Comparison of ENCODE assay signal across 9 cellular contexts in the genomic region with DNA sequence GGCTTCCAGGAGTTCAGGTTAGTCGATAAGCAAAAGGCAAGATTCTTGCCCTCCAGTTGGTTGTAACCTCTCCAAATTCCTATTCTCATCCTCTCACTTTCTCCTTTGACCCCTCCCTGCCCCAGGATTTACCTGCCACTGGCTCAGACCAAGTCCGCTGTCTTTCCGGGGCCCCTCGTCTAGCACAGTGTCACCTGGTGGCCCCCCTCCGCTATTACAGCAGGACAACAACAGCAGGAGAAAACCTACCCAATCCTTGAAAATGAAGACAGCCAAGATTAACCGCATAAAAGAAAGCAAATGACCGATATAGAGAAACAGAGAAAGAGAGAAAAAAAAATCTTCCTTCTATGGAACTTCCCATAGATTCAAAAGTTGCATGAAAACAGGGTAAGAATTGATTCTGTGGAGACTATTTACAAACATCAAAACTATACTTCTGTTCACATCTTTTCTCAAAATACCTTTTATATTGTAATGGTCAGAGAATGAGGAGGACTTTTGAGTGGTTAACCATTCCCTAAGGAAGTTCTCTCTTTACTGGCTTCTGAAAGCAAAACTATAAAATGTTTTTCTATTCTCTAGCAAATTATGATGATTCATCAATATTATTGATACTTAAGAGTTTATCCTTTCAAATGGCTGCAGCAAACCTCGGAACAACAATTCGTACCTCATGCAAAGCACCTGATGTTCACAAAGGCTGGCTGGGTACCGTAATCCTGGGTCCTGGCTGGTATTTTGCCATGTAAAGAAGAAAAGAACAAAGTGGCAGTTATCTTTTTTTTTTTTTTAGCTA.
DNase-seq lines count a peak whose midpoint lies in the region; ATAC-seq and TF ChIP-seq lines count a peak whose summit lies in the region.
"Had no signal": no experiment of that assay in that cellular context is flagged by ENCODE, and none has a peak within 500 bp of the region (broad histone marks: within the 10 kb centered on the region; RNA-seq: fewer than 3 reads in every experiment).

No MANE protein-coding gene starts in this region.

- peaks cover 30% of the 10 kb centered on the region for H3K27me3 Mint-ChIP-seq in nephron (ENCODE audit: low read depth)

- no peak overlapping the region for H3K4me3 ChIP-seq in adipocyte (ENCODE audit: low read length)

- no peak overlapping the region for H3K27ac Mint-ChIP-seq in nephron
- H3K27ac Mint-ChIP-seq: naive B cell had no signal

- peaks cover 11% of the 10 kb centered on the region for H3K9me3 Mint-ChIP-seq in nephron

- H3K36me3 ChIP-seq in adipocyte (ENCODE audit: control insufficient read depth, insufficient read depth, low read length, severe bottlenecking), result no peaks in the 10 kb centered on the region

- peak; percentile 21 to 65 (median 39) for TF ChIP-seq CTCF in nephron (IDR thresholded peaks at IDR 0.05; ENCODE audit: unreplicated experiment in 3 of 3)

- peaks cover 20% of the 10 kb centered on the region for H3K27me3 ChIP-seq in adipocyte (replicated peaks; ENCODE audit: control insufficient read depth, insufficient read depth, low read length)

- no peaks in the 10 kb centered on the region for H3K4me1 Mint-ChIP-seq in nephron
- H3K4me1 Mint-ChIP-seq: naive B cell had no signal

- ATAC-seq in HG03103 (IDR thresholded peaks at IDR 0.05; ENCODE audit: low read depth, unreplicated experiment), result peak; percentile 81
- no peak for ATAC-seq in GM21825 (IDR thresholded peaks at IDR 0.05; ENCODE audit: unreplicated experiment)

- H3K9ac ChIP-seq in adipocyte (ENCODE audit: low read length), result no peak overlapping the region

- DNase-seq in DMS53 (lab: John Stamatoyannopoulos, UW) (peak; percentile 15), DMS53 treated with DMSO at 0.1 percent for 48 hours (lab: John Stamatoyannopoulos, UW; ENCODE audit: unreplicated experiment) (no peak), adipocyte (ENCODE audit: low read depth) (peak; percentile 12), NCI-H1092 (lab: John Stamatoyannopoulos, UW) (no peak), T-helper 9 cell (no peak)
- DNase-seq: naive B cell had no signal

- peaks cover 13% of the 10 kb centered on the region for H3K9me3 ChIP-seq in adipocyte (ENCODE audit: control insufficient read depth, low read length)

- H3K4me1 ChIP-seq in adipocyte (ENCODE audit: control insufficient read depth, insufficient read depth, low read length), result no peaks in the 10 kb centered on the region

- H3K4me3 Mint-ChIP-seq in nephron, result no peak overlapping the region
- H3K4me3 Mint-ChIP-seq: naive B cell had no signal

- no peaks in the 10 kb centered on the region for H3K36me3 Mint-ChIP-seq in nephron (ENCODE audit: low read depth)
- H3K36me3 Mint-ChIP-seq: naive B cell had no signal

Comparison
In these comparisons a context has a peak if more than half of its experiments do, and no peak if none do; other contexts are left out.
1. DNase-seq: peak in DMS53 (single experiment) and adipocyte (single experiment); none in DMS53 treated with DMSO at 0.1 percent for 48 hours (single experiment), NCI-H1092 (single experiment) and T-helper 9 cell (single experiment).